Comparison of ENCODE assay signal across 1 cellular context in the genomic region with DNA sequence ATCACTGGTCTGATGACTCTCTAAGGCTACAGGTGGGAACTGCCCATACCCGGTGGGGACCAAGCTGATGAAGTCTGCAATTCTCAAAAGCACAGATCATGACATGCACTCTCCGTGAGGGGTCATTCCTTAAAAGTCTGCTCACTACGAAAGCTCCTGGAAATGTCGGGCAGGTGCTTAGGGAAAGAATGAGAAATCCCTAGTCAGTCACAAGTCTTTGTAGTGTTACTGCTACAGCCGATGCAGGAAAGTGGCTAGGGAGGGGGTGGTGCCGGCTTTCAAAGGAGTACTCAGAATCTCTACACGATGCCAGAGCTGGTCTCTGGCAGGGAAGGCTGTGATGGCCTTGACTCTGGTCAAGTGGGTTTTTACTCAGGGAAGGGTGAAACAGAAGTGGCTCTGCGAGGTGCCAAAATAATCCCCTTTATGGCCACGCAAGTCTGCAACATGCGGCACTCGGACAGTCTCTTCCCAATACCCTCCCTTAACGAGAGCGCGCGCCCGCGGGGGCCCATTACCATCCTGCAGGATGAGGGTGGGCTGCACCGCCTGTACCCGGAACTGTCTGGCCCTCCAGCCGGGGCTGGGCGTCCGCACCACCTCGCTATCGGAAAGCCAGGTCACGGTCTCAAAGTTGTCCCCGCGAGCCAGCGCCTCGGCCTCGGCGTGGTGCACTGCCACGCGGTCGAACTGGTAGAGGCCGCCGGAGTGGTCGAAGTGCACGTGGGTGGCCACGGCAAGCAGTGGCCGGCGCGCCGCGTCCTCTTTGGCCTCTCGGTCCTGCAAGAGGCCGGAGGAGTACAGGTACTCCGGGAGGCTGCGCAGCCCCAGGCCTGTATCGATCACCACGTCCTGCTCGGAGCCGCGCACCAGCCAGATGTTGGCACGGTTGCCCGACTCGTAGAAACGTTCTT.
TF ChIP-seq lines count a peak whose summit lies in the region.

No MANE protein-coding gene starts in this region.

TF ChIP-seq in HepG2, 621 proteins besides CTCF, POLR2A, EP300 and RAD21 (continues in another document):
- TF ChIP-seq ZNF513 (CRISPR knock-in tag; conservative IDR thresholded peaks at IDR 0.05) (no peak), NR2F6 (IDR thresholded peaks at IDR 0.05) (no peak), NR2F6 (CRISPR knock-in tag; IDR thresholded peaks at IDR 0.05) (no peak), ZNF709 (CRISPR knock-in tag; IDR thresholded peaks at IDR 0.05) (peak; percentile 67; the same call in 1 of the 2 replicates), AFF4 (CRISPR knock-in tag; IDR thresholded peaks at IDR 0.05) (no peak), SMARCE1 (IDR thresholded peaks at IDR 0.05; ENCODE audit: borderline replicate concordance) (no peak), ZNF564 (CRISPR knock-in tag; IDR thresholded peaks at IDR 0.05) (no peak; the same call in 1 of the 2 replicates), ZC3H4 (CRISPR knock-in tag; IDR thresholded peaks at IDR 0.05; ENCODE audit: borderline replicate concordance) (no peak), ZBTB49 (CRISPR knock-in tag; IDR thresholded peaks at IDR 0.05; ENCODE audit: borderline replicate concordance) (no peak), TEAD2 (CRISPR knock-in tag; IDR thresholded peaks at IDR 0.05) (peak; percentile 72; the same call in 1 of the 2 replicates), MIER2 (CRISPR knock-in tag; IDR thresholded peaks at IDR 0.05) (no peak), ZNF296 (CRISPR knock-in tag; conservative IDR thresholded peaks at IDR 0.05) (no peak), KDM5A (IDR thresholded peaks at IDR 0.05; ENCODE audit: borderline replicate concordance, low read length) (no peak), ZNF703 (CRISPR knock-in tag; IDR thresholded peaks at IDR 0.05; ENCODE audit: borderline replicate concordance) (no peak), ZNF75D (CRISPR knock-in tag; IDR thresholded peaks at IDR 0.05; ENCODE audit: borderline replicate concordance) (peak; percentile 73; the same call in 1 of the 2 replicates), ZNF34 (CRISPR knock-in tag; IDR thresholded peaks at IDR 0.05; ENCODE audit: borderline replicate concordance) (no peak), ZNF883 (CRISPR knock-in tag; IDR thresholded peaks at IDR 0.05; ENCODE audit: not compliant biosample characterization) (no peak), SALL2 (CRISPR knock-in tag; IDR thresholded peaks at IDR 0.05) (0 out of 2 replicates have a peak, but pooled peaks have one; percentile 20), ZNF615 (CRISPR knock-in tag; IDR thresholded peaks at IDR 0.05; ENCODE audit: borderline replicate concordance) (0 out of 2 replicates have a peak, but pooled peaks have one; percentile 82), ZNF780A (CRISPR knock-in tag; IDR thresholded peaks at IDR 0.05) (0 out of 2 replicates have a peak, but pooled peaks have one; percentile 53), ZNF782 (CRISPR knock-in tag; IDR thresholded peaks at IDR 0.05; ENCODE audit: borderline replicate concordance) (peak; percentile 60; the same call in 1 of the 2 replicates), TIGD3 (CRISPR knock-in tag; IDR thresholded peaks at IDR 0.05; ENCODE audit: borderline replicate concordance) (peak; percentile 34; the same call in 1 of the 2 replicates), HDAC2 (CRISPR knock-in tag; IDR thresholded peaks at IDR 0.05) (no peak), NFIB (CRISPR knock-in tag; IDR thresholded peaks at IDR 0.05; ENCODE audit: borderline replicate concordance) (peak; percentile 84; the same call in 1 of the 2 replicates), SPEN (CRISPR knock-in tag; IDR thresholded peaks at IDR 0.05; ENCODE audit: low read depth) (no peak)
- TF ChIP-seq, protein P1, sequence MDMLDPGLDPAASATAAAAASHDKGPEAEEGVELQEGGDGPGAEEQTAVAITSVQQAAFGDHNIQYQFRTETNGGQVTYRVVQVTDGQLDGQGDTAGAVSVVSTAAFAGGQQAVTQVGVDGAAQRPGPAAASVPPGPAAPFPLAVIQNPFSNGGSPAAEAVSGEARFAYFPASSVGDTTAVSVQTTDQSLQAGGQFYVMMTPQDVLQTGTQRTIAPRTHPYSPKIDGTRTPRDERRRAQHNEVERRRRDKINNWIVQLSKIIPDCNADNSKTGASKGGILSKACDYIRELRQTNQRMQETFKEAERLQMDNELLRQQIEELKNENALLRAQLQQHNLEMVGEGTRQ (IDR thresholded peaks at IDR 0.05; ENCODE audit: low read depth, low read length), result no peak
- TF ChIP-seq, protein P1 (CRISPR knock-in tag; IDR thresholded peaks at IDR 0.05; ENCODE audit: borderline replicate concordance), result peak; percentile 68; the same call in 1 of the 2 replicates
- TF ChIP-seq, protein P2, sequence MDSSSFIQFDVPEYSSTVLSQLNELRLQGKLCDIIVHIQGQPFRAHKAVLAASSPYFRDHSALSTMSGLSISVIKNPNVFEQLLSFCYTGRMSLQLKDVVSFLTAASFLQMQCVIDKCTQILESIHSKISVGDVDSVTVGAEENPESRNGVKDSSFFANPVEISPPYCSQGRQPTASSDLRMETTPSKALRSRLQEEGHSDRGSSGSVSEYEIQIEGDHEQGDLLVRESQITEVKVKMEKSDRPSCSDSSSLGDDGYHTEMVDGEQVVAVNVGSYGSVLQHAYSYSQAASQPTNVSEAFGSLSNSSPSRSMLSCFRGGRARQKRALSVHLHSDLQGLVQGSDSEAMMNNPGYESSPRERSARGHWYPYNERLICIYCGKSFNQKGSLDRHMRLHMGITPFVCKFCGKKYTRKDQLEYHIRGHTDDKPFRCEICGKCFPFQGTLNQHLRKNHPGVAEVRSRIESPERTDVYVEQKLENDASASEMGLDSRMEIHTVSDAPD (CRISPR knock-in tag; IDR thresholded peaks at IDR 0.05), result 0 out of 2 replicates have a peak, but pooled peaks have one; percentile 10
- TF ChIP-seq, protein P3, sequence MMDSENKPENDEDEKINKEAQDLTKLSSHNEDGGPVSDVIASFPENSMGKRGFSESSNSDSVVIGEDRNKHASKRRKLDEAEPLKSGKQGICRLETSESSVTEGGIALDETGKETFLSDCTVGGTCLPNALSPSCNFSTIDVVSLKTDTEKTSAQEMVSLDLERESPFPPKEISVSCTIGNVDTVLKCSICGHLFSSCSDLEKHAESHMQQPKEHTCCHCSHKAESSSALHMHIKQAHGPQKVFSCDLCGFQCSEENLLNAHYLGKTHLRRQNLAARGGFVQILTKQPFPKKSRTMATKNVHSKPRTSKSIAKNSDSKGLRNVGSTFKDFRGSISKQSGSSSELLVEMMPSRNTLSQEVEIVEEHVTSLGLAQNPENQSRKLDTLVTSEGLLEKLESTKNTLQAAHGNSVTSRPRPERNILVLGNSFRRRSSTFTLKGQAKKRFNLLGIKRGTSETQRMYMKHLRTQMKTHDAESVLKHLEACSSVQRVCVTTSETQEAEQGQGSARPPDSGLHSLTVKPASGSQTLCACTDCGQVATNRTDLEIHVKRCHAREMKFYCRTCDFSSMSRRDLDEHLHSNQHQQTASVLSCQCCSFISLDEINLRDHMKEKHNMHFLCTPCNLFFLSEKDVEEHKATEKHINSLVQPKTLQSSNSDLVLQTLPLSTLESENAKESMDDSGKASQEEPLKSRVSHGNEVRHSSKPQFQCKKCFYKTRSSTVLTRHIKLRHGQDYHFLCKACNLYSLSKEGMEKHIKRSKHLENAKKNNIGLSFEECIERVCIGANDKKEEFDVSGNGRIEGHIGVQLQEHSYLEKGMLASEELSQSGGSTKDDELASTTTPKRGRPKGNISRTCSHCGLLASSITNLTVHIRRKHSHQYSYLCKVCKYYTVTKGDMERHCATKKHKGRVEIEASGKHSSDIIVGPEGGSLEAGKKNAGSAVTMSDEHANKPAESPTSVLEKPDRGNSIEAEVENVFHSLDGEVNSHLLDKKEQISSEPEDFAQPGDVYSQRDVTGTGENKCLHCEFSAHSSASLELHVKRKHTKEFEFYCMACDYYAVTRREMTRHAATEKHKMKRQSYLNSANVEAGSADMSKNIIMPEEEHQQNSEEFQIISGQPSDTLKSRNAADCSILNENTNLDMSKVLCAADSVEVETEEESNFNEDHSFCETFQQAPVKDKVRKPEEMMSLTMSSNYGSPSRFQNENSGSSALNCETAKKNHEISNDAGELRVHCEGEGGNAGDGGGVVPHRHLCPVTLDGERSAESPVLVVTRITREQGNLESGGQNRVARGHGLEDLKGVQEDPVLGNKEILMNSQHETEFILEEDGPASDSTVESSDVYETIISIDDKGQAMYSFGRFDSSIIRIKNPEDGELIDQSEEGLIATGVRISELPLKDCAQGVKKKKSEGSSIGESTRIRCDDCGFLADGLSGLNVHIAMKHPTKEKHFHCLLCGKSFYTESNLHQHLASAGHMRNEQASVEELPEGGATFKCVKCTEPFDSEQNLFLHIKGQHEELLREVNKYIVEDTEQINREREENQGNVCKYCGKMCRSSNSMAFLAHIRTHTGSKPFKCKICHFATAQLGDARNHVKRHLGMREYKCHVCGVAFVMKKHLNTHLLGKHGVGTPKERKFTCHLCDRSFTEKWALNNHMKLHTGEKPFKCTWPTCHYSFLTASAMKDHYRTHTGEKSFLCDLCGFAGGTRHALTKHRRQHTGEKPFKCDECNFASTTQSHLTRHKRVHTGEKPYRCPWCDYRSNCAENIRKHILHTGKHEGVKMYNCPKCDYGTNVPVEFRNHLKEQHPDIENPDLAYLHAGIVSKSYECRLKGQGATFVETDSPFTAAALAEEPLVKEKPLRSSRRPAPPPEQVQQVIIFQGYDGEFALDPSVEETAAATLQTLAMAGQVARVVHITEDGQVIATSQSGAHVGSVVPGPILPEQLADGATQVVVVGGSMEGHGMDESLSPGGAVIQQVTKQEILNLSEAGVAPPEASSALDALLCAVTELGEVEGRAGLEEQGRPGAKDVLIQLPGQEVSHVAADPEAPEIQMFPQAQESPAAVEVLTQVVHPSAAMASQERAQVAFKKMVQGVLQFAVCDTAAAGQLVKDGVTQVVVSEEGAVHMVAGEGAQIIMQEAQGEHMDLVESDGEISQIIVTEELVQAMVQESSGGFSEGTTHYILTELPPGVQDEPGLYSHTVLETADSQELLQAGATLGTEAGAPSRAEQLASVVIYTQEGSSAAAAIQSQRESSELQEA (CRISPR knock-in tag; IDR thresholded peaks at IDR 0.05; ENCODE audit: not compliant biosample characterization), result no peak
